1 cellular context compared by ENCODE assay signal in genomic region chr9:107336718-107337360, GRCh38.
TF ChIP-seq lines count a peak whose summit lies in the region.

No MANE protein-coding gene starts in this region.

TF ChIP-seq in K562, 482 proteins besides CTCF, POLR2A, EP300 and RAD21 (continued from another document):
- TF ChIP-seq, protein P1, sequence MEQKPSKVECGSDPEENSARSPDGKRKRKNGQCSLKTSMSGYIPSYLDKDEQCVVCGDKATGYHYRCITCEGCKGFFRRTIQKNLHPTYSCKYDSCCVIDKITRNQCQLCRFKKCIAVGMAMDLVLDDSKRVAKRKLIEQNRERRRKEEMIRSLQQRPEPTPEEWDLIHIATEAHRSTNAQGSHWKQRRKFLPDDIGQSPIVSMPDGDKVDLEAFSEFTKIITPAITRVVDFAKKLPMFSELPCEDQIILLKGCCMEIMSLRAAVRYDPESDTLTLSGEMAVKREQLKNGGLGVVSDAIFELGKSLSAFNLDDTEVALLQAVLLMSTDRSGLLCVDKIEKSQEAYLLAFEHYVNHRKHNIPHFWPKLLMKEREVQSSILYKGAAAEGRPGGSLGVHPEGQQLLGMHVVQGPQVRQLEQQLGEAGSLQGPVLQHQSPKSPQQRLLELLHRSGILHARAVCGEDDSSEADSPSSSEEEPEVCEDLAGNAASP (IDR thresholded peaks at IDR 0.05) = no peak
- peak; percentile 33; the same call in 1 of the 2 replicates for TF ChIP-seq SUPT5H (IDR thresholded peaks at IDR 0.05)
